In genomic region chr1:86741947-86742572, GRCh38 we compare ENCODE assay signal across 8 cellular contexts. TPM values are rescaled to one million over a fixed set of nuclear protein-coding genes. Genes with fewer than 3 reads are reported as not detected.
DNase-seq lines count a peak whose midpoint lies in the region; ATAC-seq, FAIRE-seq and TF ChIP-seq lines count a peak whose summit lies in the region.

No MANE protein-coding gene starts in this region.

- H3K4me3 ChIP-seq in adrenal gland (no peak overlapping the region), keratinocyte (ENCODE audit: control insufficient read depth in 2 of 3, extremely low read depth in 1 of 3, insufficient read depth in 2 of 3, low read depth in 1 of 3, low read length in 3 of 3) (no peak overlapping the region), thoracic aorta (no peak overlapping the region)

- TF ChIP-seq CTCF in adrenal gland (IDR thresholded peaks at IDR 0.05) = peak; percentile 48 to 76 (median 56)
- TF ChIP-seq CTCF in keratinocyte (optimal IDR thresholded peaks at IDR 0.05 in 1 of 3, IDR thresholded peaks at IDR 0.05 in 1 of 3, conservative IDR thresholded peaks at IDR 0.05 in 1 of 3; ENCODE audit: extremely low read depth in 1 of 3, insufficient read depth in 2 of 3, low read length in 3 of 3) = peak in 2 of 3 experiments; percentile 46 to 49
- peak; percentile 57 for TF ChIP-seq CTCF in thoracic aorta (IDR thresholded peaks at IDR 0.05)

- ATAC-seq in activated naive CD8-positive, alpha-beta T cell treated with anti-CD3 and anti-CD28 coated beads, Interleukin-2, amount 50 U/mL, for 24 hours = no peak
- ATAC-seq in thoracic aorta (ENCODE audit: insufficient number of reproducible peaks, low FRiP score, low read depth) (no peak), HG02678 (IDR thresholded peaks at IDR 0.05; ENCODE audit: unreplicated experiment) (no peak), HG03139 (IDR thresholded peaks at IDR 0.05; ENCODE audit: unreplicated experiment) (no peak)

- H3K9ac ChIP-seq in keratinocyte (ENCODE audit: control insufficient read depth, extremely low read depth, insufficient read depth, low read length) = no peak overlapping the region

- no peak overlapping the region for H3K4me2 ChIP-seq in keratinocyte (ENCODE audit: control insufficient read depth, extremely low read depth, insufficient read depth, low read depth, low read length)

- H3K9me3 ChIP-seq in adrenal gland (replicated peaks in 1 of 3) (no peaks in the 10 kb centered on the region), keratinocyte (ENCODE audit: control insufficient read depth, low read depth, low read length) (no peaks in the 10 kb centered on the region), thoracic aorta (no peaks in the 10 kb centered on the region)

- H3K4me3 Mint-ChIP-seq in activated naive CD8-positive, alpha-beta T cell treated with anti-CD3 and anti-CD28 coated beads, Interleukin-2, amount 50 U/mL, for 24 hours = no peak overlapping the region
- H3K4me3 Mint-ChIP-seq in activated naive CD8-positive, alpha-beta T cell treated with anti-CD3 and anti-CD28 coated beads for 36 hours = no peak overlapping the region

- no peak for FAIRE-seq in keratinocyte (lab: Jason Lieb, UNC)

- intact Hi-C loops in adrenal gland (cut with DNase I) = no loop called here

- H3K27ac ChIP-seq in adrenal gland (no peak overlapping the region), keratinocyte (ENCODE audit: control insufficient read depth, insufficient read depth, low read length) (no peak overlapping the region), thoracic aorta (no peak overlapping the region)

- no peaks in the 10 kb centered on the region for H3K4me1 Mint-ChIP-seq in activated naive CD8-positive, alpha-beta T cell treated with anti-CD3 and anti-CD28 coated beads, Interleukin-2, amount 50 U/mL, for 24 hours
- no peaks in the 10 kb centered on the region for H3K4me1 Mint-ChIP-seq in activated naive CD8-positive, alpha-beta T cell treated with anti-CD3 and anti-CD28 coated beads for 36 hours

- H3K27me3 ChIP-seq in adrenal gland (no peaks in the 10 kb centered on the region), keratinocyte (ENCODE audit: control insufficient read depth, extremely low read depth, insufficient read depth, low read length) (no peaks in the 10 kb centered on the region), thoracic aorta (replicated peaks; ENCODE audit: insufficient read depth) (no peaks in the 10 kb centered on the region)

- H3K27me3 Mint-ChIP-seq in activated naive CD8-positive, alpha-beta T cell treated with anti-CD3 and anti-CD28 coated beads, Interleukin-2, amount 50 U/mL, for 24 hours = no peaks in the 10 kb centered on the region
- H3K27me3 Mint-ChIP-seq in activated naive CD8-positive, alpha-beta T cell treated with anti-CD3 and anti-CD28 coated beads for 36 hours = no peaks in the 10 kb centered on the region

- H3K36me3 Mint-ChIP-seq in activated naive CD8-positive, alpha-beta T cell treated with anti-CD3 and anti-CD28 coated beads, Interleukin-2, amount 50 U/mL, for 24 hours (ENCODE audit: low read depth) = peaks cover 25% of the 10 kb centered on the region
- H3K36me3 Mint-ChIP-seq in activated naive CD8-positive, alpha-beta T cell treated with anti-CD3 and anti-CD28 coated beads for 36 hours = peaks cover 7% of the 10 kb centered on the region

- no peak overlapping the region for H2AFZ ChIP-seq in keratinocyte (ENCODE audit: control insufficient read depth, low read length)

- H3K27ac Mint-ChIP-seq in activated naive CD8-positive, alpha-beta T cell treated with anti-CD3 and anti-CD28 coated beads, Interleukin-2, amount 50 U/mL, for 24 hours = no peak overlapping the region
- no peak overlapping the region for H3K27ac Mint-ChIP-seq in activated naive CD8-positive, alpha-beta T cell treated with anti-CD3 and anti-CD28 coated beads for 36 hours

- H3K9me1 ChIP-seq in keratinocyte (ENCODE audit: control insufficient read depth, extremely low read depth, insufficient read depth, low read length) = no peaks in the 10 kb centered on the region

- TF ChIP-seq POLR2A in adrenal gland (IDR thresholded peaks at IDR 0.05) = no peak

- H3K79me2 ChIP-seq in keratinocyte (ENCODE audit: control insufficient read depth, insufficient read depth, low read length) = no peaks in the 10 kb centered on the region

- 37 to 47% (median 40%) methylated on average over 6 of the region's 6 CpGs for WGBS in adrenal gland, 4 donors

- H3K4me1 ChIP-seq in adrenal gland (replicated peaks in 1 of 2) (peaks cover 0 to 11% of the 10 kb centered on the region in 2 donors), keratinocyte (ENCODE audit: control insufficient read depth, extremely low read depth, insufficient read depth, low read length) (no peaks in the 10 kb centered on the region), thoracic aorta (ENCODE audit: control insufficient read depth in 1 of 2, low read depth in 2 of 2) (peaks cover 0 to 8% of the 10 kb centered on the region in 2 donors)

- H4K20me1 ChIP-seq in keratinocyte (ENCODE audit: control insufficient read depth, extremely low read depth, insufficient read depth, low read length) = no peaks in the 10 kb centered on the region

- dilution Hi-C loops in keratinocyte (cut with MboI; ENCODE audit: extremely low pct_ligation_motif_present, low sequenced_read_pairs) = no loop called here

- DNase-seq in activated naive CD8-positive, alpha-beta T cell treated with anti-CD3 and anti-CD28 coated beads, Interleukin-2, amount 50 U/mL, for 24 hours = peak; percentile 36
- DNase-seq in activated naive CD8-positive, alpha-beta T cell treated with anti-CD3 and anti-CD28 coated beads for 36 hours = no peak
- peak; percentile 20 for DNase-seq in NCI-H2227 treated with DMSO at 0.1 percent for 48 hours (lab: John Stamatoyannopoulos, UW)
- DNase-seq in adrenal gland = peak in 6 of 7 donors; percentile 26 to 68 (median 51)
- DNase-seq in keratinocyte (ENCODE audit: low read depth, low spot score) = no peak
- no peak for DNase-seq in thoracic aorta (ENCODE audit: low spot score)

- H3K36me3 ChIP-seq in adrenal gland (replicated peaks in 1 of 2) = peaks cover 0 to 51% of the 10 kb centered on the region in 2 donors
- H3K36me3 ChIP-seq in keratinocyte (ENCODE audit: control insufficient read depth in 2 of 2, extremely low read depth in 1 of 2, insufficient read depth in 2 of 2, low read length in 2 of 2) = peaks cover 17 to 23% of the 10 kb centered on the region in 2 experiments
- H3K36me3 ChIP-seq in thoracic aorta = peaks cover 23% of the 10 kb centered on the region

- peaks cover 3% of the 10 kb centered on the region for H3K9me3 Mint-ChIP-seq in activated naive CD8-positive, alpha-beta T cell treated with anti-CD3 and anti-CD28 coated beads, Interleukin-2, amount 50 U/mL, for 24 hours
- no peaks in the 10 kb centered on the region for H3K9me3 Mint-ChIP-seq in activated naive CD8-positive, alpha-beta T cell treated with anti-CD3 and anti-CD28 coated beads for 36 hours

RNA-seq across cellular contexts. Expression of gene SH3GLB1, which starts 37.7 kb away (rescaled TPM):
- 10 to 100 TPM; 49.7 to 52.7 TPM for total RNA-seq in activated naive CD8-positive, alpha-beta T cell treated with anti-CD3 and anti-CD28 coated beads for 36 hours
- total RNA-seq in adrenal gland = 100 to 1,000 TPM in 1 of 8 donors, 10 to 100 TPM in 7; 36.7 to 105 (median 59.1) TPM
- 10 to 100 TPM; 22.5 to 99.3 (median 22.5) TPM for polyA plus RNA-seq in adrenal gland
- 49.4 to 77.1 TPM (median 50.9 TPM) in 3 replicates for polyA plus RNA-seq in keratinocyte
- 141 TPM for polyA plus RNA-seq in keratinocyte (2011; ENCODE audit: low read depth)
- 42.9 and 90.5 TPM in 2 replicates for polyA plus RNA-seq in keratinocyte (2011; cell fraction: cytosol; rRNA removed)
- polyA plus RNA-seq in keratinocyte (2011; cell fraction: nucleus; rRNA removed) = 30.0 and 35.0 TPM in 2 replicates
- polyA plus RNA-seq in keratinocyte (2012; ENCODE audit: low replicate concordance) = 56.7 and 64.8 TPM in 2 replicates
- polyA minus RNA-seq in keratinocyte = 20.1 to 50.5 TPM (median 38.1 TPM) in 3 replicates
- 20.7 TPM for polyA minus RNA-seq in keratinocyte (2011; cell fraction: cytosol; rRNA and poly(A)+ RNA removed)
- polyA minus RNA-seq in keratinocyte (2011; cell fraction: nucleus; rRNA and poly(A)+ RNA removed) = 12.0 and 33.1 TPM in 2 replicates
- total RNA-seq in thoracic aorta = 10 to 100 TPM; 49.1 to 69.6 TPM

Comparison
In these comparisons a context has a peak if more than half of its experiments do, and no peak if none do; other contexts are left out.
1. DNase-seq: peak in activated naive CD8-positive, alpha-beta T cell treated with anti-CD3 and anti-CD28 coated beads, Interleukin-2, amount 50 U/mL, for 24 hours (single experiment), NCI-H2227 treated with DMSO at 0.1 percent for 48 hours (single experiment) and adrenal gland (6 of 7); none in activated naive CD8-positive, alpha-beta T cell treated with anti-CD3 and anti-CD28 coated beads for 36 hours (single experiment), keratinocyte (single experiment) and thoracic aorta (single experiment).
2. Peak in every context shown above with its lines, with median percentiles within 50 percentile points of each other: CTCF ChIP-seq.